Comparison of ENCODE assay signal across 8 cellular contexts in genomic region chr1:159076753-159077656, GRCh38. TPM values are rescaled to one million over a fixed set of nuclear protein-coding genes. Genes with fewer than 3 reads are reported as not detected.
DNase-seq lines count a peak whose midpoint lies in the region; ATAC-seq lines count a peak whose summit lies in the region.

Gene AIM2 (minus strand): TSS chr1:159076766. CDS start chr1:159073499, 3,267 bp downstream.

- ATAC-seq in left ventricle myocardium superior: no peak
- peak; percentile 89 for ATAC-seq in HG03280 (IDR thresholded peaks at IDR 0.05; ENCODE audit: unreplicated experiment)

- DNase-seq in cardiac septum (ENCODE audit: low spot score): peak; percentile 91
- no peak for DNase-seq in left ventricle myocardium superior
- peak; percentile 78 for DNase-seq in T-helper 9 cell
- DNase-seq in central memory CD4-positive, alpha-beta T cell: peak; percentile 86
- peak; percentile 96 to 98 for DNase-seq in stimulated activated CD4-positive, alpha-beta T cell treated with anti-CD3 and anti-CD28 coated beads, Interleukin-2, amount 100 ng/mL, for 24 hours
- DNase-seq in D341Med (ENCODE audit: low spot score): no peak
- no peak for DNase-seq in Kasumi-1 (lab: John Stamatoyannopoulos, UW)

- intact Hi-C loops in cardiac septum (cut with DNase I) (no loop called here), left ventricle myocardium superior (cut with micrococcal nuclease) (loop anchor here (10.0 kb wide), 1 partner anchor 872 kb away; no protein-coding TSS in a partner anchor)

RNA-seq across cellular contexts. Expression of gene AIM2, which starts in this region (rescaled TPM):
- total RNA-seq in cardiac septum (0.35 TPM), left ventricle myocardium superior (0.57 TPM)

Comparison
In these comparisons a context has a peak if more than half of its experiments do, and no peak if none do; other contexts are left out.
1. Peak in DNase-seq in cardiac septum; RNA of the gene not detected or under 1 TPM.
2. DNase-seq: peak in T-helper 9 cell (single experiment), central memory CD4-positive, alpha-beta T cell (single experiment) and stimulated activated CD4-positive, alpha-beta T cell treated with anti-CD3 and anti-CD28 coated beads, Interleukin-2, amount 100 ng/mL, for 24 hours (2 of 2); none in left ventricle myocardium superior (single experiment), D341Med (single experiment) and Kasumi-1 (0 of 2).